ENCODE assay signal across 1 cellular context in genomic region chr22:26124991-26125725, GRCh38.
TF ChIP-seq lines count a peak whose summit lies in the region.

No MANE protein-coding gene starts in this region.

TF ChIP-seq in GM23338, 12 proteins besides CTCF, POLR2A, EP300 and RAD21 (continued from another document):
- TF ChIP-seq ZNF462 (CRISPR knock-in tag; IDR thresholded peaks at IDR 0.05) (no peak), ETS1 (IDR thresholded peaks at IDR 0.05) (no peak), EZH2 (IDR thresholded peaks at IDR 0.05; ENCODE audit: low read depth, unreplicated experiment) (no peak), ZNF114 (CRISPR knock-in tag; IDR thresholded peaks at IDR 0.05) (no peak), POLR2AphosphoS5 (IDR thresholded peaks at IDR 0.05; ENCODE audit: low read depth) (no peak), NANOG (IDR thresholded peaks at IDR 0.05; ENCODE audit: borderline replicate concordance) (no peak), STAT1 (IDR thresholded peaks at IDR 0.05; ENCODE audit: unreplicated experiment) (no peak), JUNB (IDR thresholded peaks at IDR 0.05; ENCODE audit: unreplicated experiment) (no peak), EZH2phosphoT487 (IDR thresholded peaks at IDR 0.05; ENCODE audit: unreplicated experiment) (no peak), CREB1 (CRISPR knock-in tag; IDR thresholded peaks at IDR 0.05; ENCODE audit: low read depth) (no peak)
TF ChIP-seq in GM23338: peak in this region for 0.
